ENCODE assay signal across 22 cellular contexts in genomic region chr4:116668190-116668589, GRCh38.
A peak's percentile ranks its signal among the peaks of the same experiment; 100 is the strongest.
DNase-seq lines count a peak whose midpoint lies in the region; TF ChIP-seq lines count a peak whose summit lies in the region.
"Had no signal": no experiment of that assay in that cellular context is flagged by ENCODE, and none has a peak within 500 bp of the region (broad histone marks: within the 10 kb centered on the region; RNA-seq: fewer than 3 reads in every experiment).

No MANE protein-coding gene starts in this region.

- H3K27me3 Mint-ChIP-seq in progenitor cell of endocrine pancreas, result no peaks in the 10 kb centered on the region
- H3K27me3 Mint-ChIP-seq: activated naive CD8-positive, alpha-beta T cell treated with anti-CD3 and anti-CD28 coated beads, Interleukin-2, amount 50 U/mL, for 24 hours; activated T-helper 17 cell treated with anti-CD3 and anti-CD28 coated beads, Interleukin-2, amount 50 U/mL, for 72 hours had no signal

- H3F3A ChIP-seq in Loucy (ENCODE audit: low read depth), result no peaks in the 10 kb centered on the region

- no peak overlapping the region for H3K4me3 Mint-ChIP-seq in progenitor cell of endocrine pancreas (ENCODE audit: low read depth)
- H3K4me3 Mint-ChIP-seq: activated naive CD8-positive, alpha-beta T cell treated with anti-CD3 and anti-CD28 coated beads, Interleukin-2, amount 50 U/mL, for 24 hours; activated T-helper 17 cell treated with anti-CD3 and anti-CD28 coated beads, Interleukin-2, amount 50 U/mL, for 72 hours; stimulated activated effector memory CD8-positive, alpha-beta T cell treated with anti-CD3 and anti-CD28 coated beads, Interleukin-12 subunit alpha, Interleukin-12 subunit beta, amount 100 ng/mL, for 72 hours had no signal

- no peaks in the 10 kb centered on the region for H3K36me3 Mint-ChIP-seq in progenitor cell of endocrine pancreas (ENCODE audit: insufficient read depth)
- H3K36me3 Mint-ChIP-seq: stimulated activated effector memory CD8-positive, alpha-beta T cell treated with anti-CD3 and anti-CD28 coated beads, Interleukin-12 subunit alpha, Interleukin-12 subunit beta, amount 100 ng/mL, for 72 hours had no signal

- no peaks in the 10 kb centered on the region for H4K20me1 ChIP-seq in Loucy (ENCODE audit: insufficient read depth, low read length, poor library complexity, severe bottlenecking)
- H4K20me1 ChIP-seq in mammary epithelial cell (ENCODE audit: insufficient read depth, low read length), result no peaks in the 10 kb centered on the region
- H4K20me1 ChIP-seq: BLaER1 treated with 17β-estradiol and CSF1 and Interleukin-3, amounts not matched to agents 10 nM and 100 nM had no signal

- no peaks in the 10 kb centered on the region for H3K27me3 ChIP-seq in Loucy (ENCODE audit: insufficient read depth, low read length, poor library complexity, severe bottlenecking)
- no peaks in the 10 kb centered on the region for H3K27me3 ChIP-seq in mammary epithelial cell (ENCODE audit: insufficient read depth, low read length)
- H3K27me3 ChIP-seq: BLaER1 treated with 17β-estradiol and CSF1 and Interleukin-3, amounts not matched to agents 10 nM and 100 nM; pancreas; thyroid gland had no signal

- H3K79me2 ChIP-seq in Loucy (ENCODE audit: insufficient read depth, low read length) (no peaks in the 10 kb centered on the region), mammary epithelial cell (ENCODE audit: insufficient read depth, low read length) (no peaks in the 10 kb centered on the region)

- in situ Hi-C loops in mammary epithelial cell (cut with MboI; ENCODE audit: low sequenced_read_pairs in 2 of 2), result no loop called here

- no peaks in the 10 kb centered on the region for H3K4me1 Mint-ChIP-seq in progenitor cell of endocrine pancreas (ENCODE audit: low read depth)
- H3K4me1 Mint-ChIP-seq: activated naive CD8-positive, alpha-beta T cell treated with anti-CD3 and anti-CD28 coated beads, Interleukin-2, amount 50 U/mL, for 24 hours; activated T-helper 17 cell treated with anti-CD3 and anti-CD28 coated beads, Interleukin-2, amount 50 U/mL, for 72 hours; stimulated activated effector memory CD8-positive, alpha-beta T cell treated with anti-CD3 and anti-CD28 coated beads, Interleukin-12 subunit alpha, Interleukin-12 subunit beta, amount 100 ng/mL, for 72 hours had no signal

- no peak overlapping the region for H3K9ac ChIP-seq in Loucy (ENCODE audit: low read depth, low read length, poor library complexity, severe bottlenecking)
- H3K9ac ChIP-seq in mammary epithelial cell (ENCODE audit: insufficient read depth, low read length), result no peak overlapping the region
- H3K9ac ChIP-seq: BLaER1 treated with 17β-estradiol and CSF1 and Interleukin-3, amounts not matched to agents 10 nM and 100 nM had no signal

- no peak overlapping the region for H3K27ac Mint-ChIP-seq in progenitor cell of endocrine pancreas
- H3K27ac Mint-ChIP-seq: activated naive CD8-positive, alpha-beta T cell treated with anti-CD3 and anti-CD28 coated beads, Interleukin-2, amount 50 U/mL, for 24 hours; activated T-helper 17 cell treated with anti-CD3 and anti-CD28 coated beads, Interleukin-2, amount 50 U/mL, for 72 hours; stimulated activated effector memory CD8-positive, alpha-beta T cell treated with anti-CD3 and anti-CD28 coated beads, Interleukin-12 subunit alpha, Interleukin-12 subunit beta, amount 100 ng/mL, for 72 hours had no signal

- DNase-seq in mammary epithelial cell, result no peak
- DNase-seq in progenitor cell of endocrine pancreas (ENCODE audit: low spot score, unreplicated experiment), result no peak
- DNase-seq in posterior vena cava (ENCODE audit: low spot score), result no peak
- no peak for DNase-seq in OCI-M2 (lab: John Stamatoyannopoulos, UW; ENCODE audit: unreplicated experiment)
- DNase-seq in HT-29 (ENCODE audit: low spot score), result no peak
- DNase-seq: activated naive CD8-positive, alpha-beta T cell treated with anti-CD3 and anti-CD28 coated beads, Interleukin-2, amount 50 U/mL, for 24 hours; caudate nucleus; DMS79; foreskin fibroblast; left ventricle myocardium superior; MV-4-11; NCI-H2081; NCI-H526 treated with DMSO at 0.1 percent for 48 hours; pancreas; small intestine; thyroid gland had no signal

- dilution Hi-C loops in mammary epithelial cell (cut with HindIII; ENCODE audit: low sequenced_read_pairs), result no loop called here

- no peaks in the 10 kb centered on the region for H3K36me3 ChIP-seq in Loucy (ENCODE audit: insufficient read depth, low read length)
- no peaks in the 10 kb centered on the region for H3K36me3 ChIP-seq in mammary epithelial cell (ENCODE audit: insufficient read depth, low read length)
- H3K36me3 ChIP-seq: BLaER1 treated with 17β-estradiol and CSF1 and Interleukin-3, amounts not matched to agents 10 nM and 100 nM; pancreas; thyroid gland had no signal

- no TSS peak for BruUV-seq in mammary epithelial cell (replicated peaks; lab: Mats Ljungman, UMichigan)

- intact Hi-C loops in mammary epithelial cell (cut with micrococcal nuclease) (no loop called here), posterior vena cava (cut with DNase I) (no loop called here)

- peaks cover 5% of the 10 kb centered on the region for H3K9me3 Mint-ChIP-seq in progenitor cell of endocrine pancreas (ENCODE audit: low read depth)
- H3K9me3 Mint-ChIP-seq: activated naive CD8-positive, alpha-beta T cell treated with anti-CD3 and anti-CD28 coated beads, Interleukin-2, amount 50 U/mL, for 24 hours had no signal

- H3K4me2 ChIP-seq in Loucy (ENCODE audit: low read depth, low read length, poor library complexity, severe bottlenecking) (no peak overlapping the region), mammary epithelial cell (ENCODE audit: insufficient read depth, low read depth, low read length) (no peak overlapping the region)
- H3K4me2 ChIP-seq: BLaER1 treated with 17β-estradiol and CSF1 and Interleukin-3, amounts not matched to agents 10 nM and 100 nM had no signal

- CTCF ChIA-PET in mammary epithelial cell (lab: Charles Lee; ENCODE audit: low non-redundant PET), result interaction anchor here (0.5 kb wide), 1 partner anchor 1069 kb away, joined by 3 read pairs; no protein-coding TSS in a partner anchor

- no peak overlapping the region for H3K4me3 ChIP-seq in Loucy (ENCODE audit: low read length, poor library complexity, severe bottlenecking)
- H3K4me3 ChIP-seq in mammary epithelial cell (replicated peaks in 1 of 3; ENCODE audit: insufficient read depth in 1 of 3, low read depth in 2 of 3, low read length in 3 of 3), result no peak overlapping the region
- H3K4me3 ChIP-seq: BLaER1 treated with 17β-estradiol and CSF1 and Interleukin-3, amounts not matched to agents 10 nM and 100 nM; pancreas; thyroid gland had no signal

- H3K4me1 ChIP-seq in Loucy (ENCODE audit: insufficient read depth, low read length, poor library complexity, severe bottlenecking) (no peaks in the 10 kb centered on the region), mammary epithelial cell (ENCODE audit: insufficient read depth, low read length) (no peaks in the 10 kb centered on the region)
- H3K4me1 ChIP-seq: BLaER1 treated with 17β-estradiol and CSF1 and Interleukin-3, amounts not matched to agents 10 nM and 100 nM; pancreas; thyroid gland had no signal

- no peak overlapping the region for H3K27ac ChIP-seq in mammary epithelial cell (ENCODE audit: insufficient read depth, low read depth, low read length)
- H3K27ac ChIP-seq: BLaER1 treated with 17β-estradiol and CSF1 and Interleukin-3, amounts not matched to agents 10 nM and 100 nM; pancreas; thyroid gland; VCaP had no signal

- peak; percentile 56 for TF ChIP-seq CTCF in GM12873 (IDR thresholded peaks at IDR 0.05; ENCODE audit: insufficient read depth, low read depth, low read length, missing control alignments)
- peak; percentile 68 for TF ChIP-seq CTCF in Loucy (conservative IDR thresholded peaks at IDR 0.05; ENCODE audit: low read length)
- TF ChIP-seq CTCF in mammary epithelial cell (conservative IDR thresholded peaks at IDR 0.05 in 1 of 2, IDR thresholded peaks at IDR 0.05 in 1 of 2; ENCODE audit: extremely low read depth in 1 of 2, insufficient read depth in 1 of 2, low read depth in 1 of 2, low read length in 2 of 2), result peak; percentile 36 to 39
- TF ChIP-seq CTCF in progenitor cell of endocrine pancreas (IDR thresholded peaks at IDR 0.05; ENCODE audit: unreplicated experiment), result peak; percentile 17

- WGBS in mammary epithelial cell (ENCODE audit: low coverage, missing lambda C conversion rate), result 10% methylated on average over 2 of the region's 2 CpGs

- H2AFZ ChIP-seq in Loucy (ENCODE audit: low read length) (no peak overlapping the region), mammary epithelial cell (ENCODE audit: low read depth, low read length) (no peak overlapping the region)

- no peaks in the 10 kb centered on the region for H3K9me3 ChIP-seq in Loucy (ENCODE audit: insufficient read depth, low read depth, low read length)
- no peaks in the 10 kb centered on the region for H3K9me3 ChIP-seq in mammary epithelial cell (replicated peaks; ENCODE audit: insufficient read depth, low read length)
- H3K9me3 ChIP-seq: pancreas, thyroid gland had no signal

- no peaks in the 10 kb centered on the region for H3K9me2 ChIP-seq in Loucy (replicated peaks; ENCODE audit: low read depth, low read length)

Comparison
In these comparisons a context has a peak if more than half of its experiments do, and no peak if none do; other contexts are left out.
1. CTCF ChIP-seq: peak in every context shown above with its lines; median percentile 68 in Loucy; 56 in GM12873; 38 in mammary epithelial cell; 17 in progenitor cell of endocrine pancreas.